Comparison of ENCODE assay signal across 27 cellular contexts in genomic region chr20:52261792-52262191, GRCh38.
"Had no signal": no experiment of that assay in that cellular context is flagged by ENCODE, and none has a peak within 500 bp of the region (broad histone marks: within the 10 kb centered on the region; RNA-seq: fewer than 3 reads in every experiment).

No MANE protein-coding gene starts in this region.

- H3K4me3 ChIP-seq: coronary artery, dorsolateral prefrontal cortex, esophagus squamous epithelium, gastrocnemius medialis, heart right ventricle, left lung, lower lobe of right lung, mucosa of descending colon had no signal

- H3K27ac Mint-ChIP-seq: immature natural killer cell, mesothelial cell of epicardium, naive B cell had no signal

- H3K36me3 ChIP-seq: esophagus squamous epithelium, gastrocnemius medialis, heart right ventricle, left lung, lower lobe of right lung had no signal

- FAIRE-seq: colon, endothelial cell of umbilical vein, kidney had no signal

- H3K27ac ChIP-seq: coronary artery, dorsolateral prefrontal cortex, esophagus squamous epithelium, gastrocnemius medialis, heart right ventricle, left lung, lower lobe of right lung had no signal

- H3K36me3 Mint-ChIP-seq: immature natural killer cell had no signal

- H3K9me3 ChIP-seq: esophagus squamous epithelium, gastrocnemius medialis, heart right ventricle, left lung, lower lobe of right lung, mucosa of descending colon had no signal

- H3K27me3 ChIP-seq: gastrocnemius medialis had no signal

- H3K4me1 Mint-ChIP-seq: immature natural killer cell, naive B cell had no signal

- ATAC-seq: gastrocnemius medialis, heart right ventricle, left colon, left lung, left ventricle myocardium superior, lower lobe of right lung, mucosa of descending colon had no signal

- H3K4me1 ChIP-seq: esophagus squamous epithelium, gastrocnemius medialis, heart right ventricle, left lung, lower lobe of right lung had no signal

- H3K4me3 Mint-ChIP-seq: immature natural killer cell, mesothelial cell of epicardium, naive B cell had no signal

- DNase-seq: dermis blood vessel endothelial cell; dorsolateral prefrontal cortex; effector CD4-positive, alpha-beta T cell; effector memory CD4-positive, alpha-beta T cell; esophagus squamous epithelium; foreskin fibroblast; foreskin melanocyte; gastrocnemius medialis; glutamatergic neuron; head of caudate nucleus; heart right ventricle; hippocampal formation; immature natural killer cell; islet precursor cell; kidney; kidney glomerular epithelial cell; left colon; left lung; left ventricle myocardium superior; lower lobe of right lung; mesenchymal stem cell; mucosa of descending colon; naive B cell had no signal
